In the genomic region with DNA sequence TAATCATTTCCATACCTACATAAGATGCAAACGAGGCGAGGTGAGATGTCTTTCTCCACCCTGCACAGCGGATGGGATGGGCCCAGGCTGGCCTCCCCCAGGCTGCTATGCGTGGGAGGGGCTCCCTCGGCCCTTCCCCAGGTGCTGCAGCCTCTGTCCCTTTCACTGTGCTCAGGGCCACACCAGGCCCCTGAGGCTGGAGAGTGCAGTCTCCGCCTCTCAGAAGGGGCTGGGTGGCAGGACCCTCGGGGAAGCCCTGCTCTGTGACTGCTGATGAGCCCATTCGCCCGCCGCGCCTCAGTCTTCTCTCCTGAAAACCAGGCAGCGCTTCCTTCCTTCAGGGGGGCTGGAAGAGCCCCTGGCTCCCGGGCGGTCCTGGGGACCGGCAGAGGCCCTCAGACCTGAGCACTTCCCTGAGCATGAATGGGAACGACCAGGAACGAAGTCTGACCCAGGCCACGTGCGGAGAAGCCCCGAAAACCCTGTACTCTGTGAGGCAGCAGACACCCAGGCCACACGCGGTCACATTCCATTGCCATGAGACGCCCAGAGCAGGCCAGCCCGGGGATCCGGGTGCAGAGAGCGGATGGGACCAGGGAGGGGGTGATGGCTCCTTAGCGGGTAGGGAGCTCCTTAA, we compare ENCODE assay signal across 10 cellular contexts. TPM values are rescaled to one million over a fixed set of nuclear protein-coding genes. Genes with fewer than 3 reads are reported as not detected.
DNase-seq lines count a peak whose midpoint lies in the region; ATAC-seq, FAIRE-seq and TF ChIP-seq lines count a peak whose summit lies in the region.
"Had no signal": no experiment of that assay in that cellular context is flagged by ENCODE, and none has a peak within 500 bp of the region (broad histone marks: within the 10 kb centered on the region; RNA-seq: fewer than 3 reads in every experiment).

No MANE protein-coding gene starts in this region.

- intact Hi-C loops in mucosa of descending colon (cut with DNase I, micrococcal nuclease) = no loop called here
- intact Hi-C loops in CD4-positive, alpha-beta T cell (cut with DNase I, micrococcal nuclease) = no loop called here

- H3K36me3 Mint-ChIP-seq in activated CD4-positive, alpha-beta memory T cell treated with anti-CD3 and anti-CD28 coated beads, Interleukin-2, amount 10 ng/mL, durations not matched to agents 7 days and 5 days (ENCODE audit: low read depth) = no peaks in the 10 kb centered on the region
- H3K36me3 Mint-ChIP-seq in CD4-positive, alpha-beta T cell (ENCODE audit: low read depth) = no peaks in the 10 kb centered on the region
- H3K36me3 Mint-ChIP-seq: activated naive CD8-positive, alpha-beta T cell had no signal

- H3K27me3 ChIP-seq in CD4-positive, alpha-beta T cell (ENCODE audit: control insufficient read depth, insufficient read depth, low read length) = no peaks in the 10 kb centered on the region

- H3K36me3 ChIP-seq in mucosa of descending colon (ENCODE audit: low read depth) = no peaks in the 10 kb centered on the region

- peak; percentile 54 for ATAC-seq in mucosa of descending colon
- no peak for ATAC-seq in CD4-positive, alpha-beta T cell (ENCODE audit: poor library complexity)

- H3K4me1 Mint-ChIP-seq in activated CD4-positive, alpha-beta memory T cell treated with anti-CD3 and anti-CD28 coated beads, Interleukin-2, amount 10 ng/mL, durations not matched to agents 7 days and 5 days = no peaks in the 10 kb centered on the region
- no peaks in the 10 kb centered on the region for H3K4me1 Mint-ChIP-seq in CD4-positive, alpha-beta T cell (ENCODE audit: low read depth)

- FAIRE-seq in D721Med (lab: Jason Lieb, UNC) = no peak

- H3K4me3 Mint-ChIP-seq in activated CD4-positive, alpha-beta memory T cell treated with anti-CD3 and anti-CD28 coated beads, Interleukin-2, amount 10 ng/mL, durations not matched to agents 7 days and 5 days = no peak overlapping the region
- H3K4me3 Mint-ChIP-seq in CD4-positive, alpha-beta T cell = no peak overlapping the region
- H3K4me3 Mint-ChIP-seq: activated naive CD8-positive, alpha-beta T cell had no signal

- H3K4me3 ChIP-seq in mucosa of descending colon = no peak overlapping the region

- peaks cover 8% of the 10 kb centered on the region for H3K4me1 ChIP-seq in mucosa of descending colon (ENCODE audit: low read depth)

- H3K27ac ChIP-seq in epithelial cell of prostate = peak overlapping the region; percentile 29
- no peak overlapping the region for H3K27ac ChIP-seq in CD4-positive, alpha-beta T cell (ENCODE audit: low read depth, low read length)

- peaks cover 5% of the 10 kb centered on the region for H3K9me3 Mint-ChIP-seq in activated CD4-positive, alpha-beta memory T cell treated with anti-CD3 and anti-CD28 coated beads, Interleukin-2, amount 10 ng/mL, durations not matched to agents 7 days and 5 days
- no peaks in the 10 kb centered on the region for H3K9me3 Mint-ChIP-seq in CD4-positive, alpha-beta T cell

- no peaks in the 10 kb centered on the region for H3K27me3 Mint-ChIP-seq in activated CD4-positive, alpha-beta memory T cell treated with anti-CD3 and anti-CD28 coated beads, Interleukin-2, amount 10 ng/mL, durations not matched to agents 7 days and 5 days
- H3K27me3 Mint-ChIP-seq in CD4-positive, alpha-beta T cell = no peaks in the 10 kb centered on the region
- H3K27me3 Mint-ChIP-seq: activated naive CD8-positive, alpha-beta T cell had no signal

- CTCF ChIA-PET in activated CD4-positive, alpha-beta memory T cell treated with anti-CD3 and anti-CD28 coated beads, Interleukin-2, amount 10 ng/mL, durations not matched to agents 7 days and 5 days (lab: Charles Lee) = no interaction called here
- CTCF ChIA-PET in CD4-positive, alpha-beta T cell (lab: Charles Lee) = no interaction called here

- H3K9me3 ChIP-seq in mucosa of descending colon = no peaks in the 10 kb centered on the region
- H3K9me3 ChIP-seq in CD4-positive, alpha-beta T cell (ENCODE audit: control insufficient read depth, low read length) = no peaks in the 10 kb centered on the region

- TF ChIP-seq CTCF in mucosa of descending colon (IDR thresholded peaks at IDR 0.05) (no peak), D721Med (IDR thresholded peaks at IDR 0.05; ENCODE audit: insufficient read depth, missing control alignments) (no peak)
- TF ChIP-seq CTCF in CD4-positive, alpha-beta T cell (IDR thresholded peaks at IDR 0.05) = no peak

- POLR2A ChIA-PET in activated CD4-positive, alpha-beta memory T cell treated with anti-CD3 and anti-CD28 coated beads, Interleukin-2, amount 10 ng/mL, durations not matched to agents 7 days and 5 days (lab: Charles Lee) = no interaction called here
- POLR2A ChIA-PET in CD4-positive, alpha-beta T cell (lab: Charles Lee) = no interaction called here

- DNase-seq in A172 (ENCODE audit: low spot score) = peak; percentile 98
- DNase-seq in NCI-H226 = peak; percentile 88
- DNase-seq in epithelial cell of prostate (ENCODE audit: low read depth, low spot score) = no peak
- DNase-seq in mucosa of descending colon = peak in 1 of 3 donors; percentile 50
- DNase-seq in activated CD4-positive, alpha-beta memory T cell treated with anti-CD3 and anti-CD28 coated beads, Interleukin-2, amount 10 ng/mL, durations not matched to agents 7 days and 5 days = no peak
- no peak for DNase-seq in midbrain (lab: John Stamatoyannopoulos, UW)
- DNase-seq in D721Med (ENCODE audit: insufficient read length, low spot score) = no peak
- DNase-seq in CD4-positive, alpha-beta T cell = no peak
- DNase-seq: NCI-H510A had no signal

- H3K27ac Mint-ChIP-seq in activated CD4-positive, alpha-beta memory T cell treated with anti-CD3 and anti-CD28 coated beads, Interleukin-2, amount 10 ng/mL, durations not matched to agents 7 days and 5 days = no peak overlapping the region
- H3K27ac Mint-ChIP-seq in CD4-positive, alpha-beta T cell = no peak overlapping the region
- H3K27ac Mint-ChIP-seq: activated naive CD8-positive, alpha-beta T cell had no signal

RNA-seq across cellular contexts. Expression of a gene that starts 21.9 kb away (rescaled TPM):
- 22.2 and 23.3 TPM in 2 replicates for total RNA-seq in A172 (2014; rRNA removed; shearing (Covaris generic))
- 100 to 1,000 TPM in 1 of 3 donors, 10 to 100 TPM in 2; 59.0 to 101 (median 72.6) TPM for total RNA-seq in mucosa of descending colon
- total RNA-seq in activated CD4-positive, alpha-beta memory T cell treated with anti-CD3 and anti-CD28 coated beads, Interleukin-2, amount 10 ng/mL, durations not matched to agents 7 days and 5 days = 10 to 100 TPM; 58.8 to 59.8 TPM
- 10 to 100 TPM; 30.8 to 34.2 TPM for total RNA-seq in CD4-positive, alpha-beta T cell

Comparison
In these comparisons a context has a peak if more than half of its experiments do, and no peak if none do; other contexts are left out.
1. DNase-seq: peak in A172 (single experiment) and NCI-H226 (single experiment); none in epithelial cell of prostate (single experiment), activated CD4-positive, alpha-beta memory T cell treated with anti-CD3 and anti-CD28 coated beads, Interleukin-2, amount 10 ng/mL, durations not matched to agents 7 days and 5 days (single experiment), midbrain (single experiment), D721Med (single experiment) and CD4-positive, alpha-beta T cell (0 of 10).